In genomic region chr10:8990280-8990987, GRCh38 we compare ENCODE assay signal across 22 cellular contexts.
"Had no signal": no experiment of that assay in that cellular context is flagged by ENCODE, and none has a peak within 500 bp of the region (broad histone marks: within the 10 kb centered on the region; RNA-seq: fewer than 3 reads in every experiment).

No MANE protein-coding gene starts in this region.

- ATAC-seq: K562, PC-3, SK-N-SH treated with all-trans-retinoic acid at 6 μM for 48 hours, WTC11 had no signal

- H3K4me1 Mint-ChIP-seq: activated naive CD4-positive, alpha-beta T cell treated with anti-CD3 and anti-CD28 coated beads, Interleukin-2, amount 10 ng/mL, durations not matched to agents 7 days and 5 days; brain; central memory CD8-positive, alpha-beta T cell; WTC11 had no signal

- H3K4me3 Mint-ChIP-seq: activated naive CD4-positive, alpha-beta T cell treated with anti-CD3 and anti-CD28 coated beads, Interleukin-2, amount 10 ng/mL, durations not matched to agents 7 days and 5 days; activated T-helper 1 cell treated with anti-CD3 and anti-CD28 coated beads, Interleukin-12 subunit alpha, Interleukin-12 subunit beta, Interleukin-2, Interleukin-4 antibody, amounts not matched to agents 30 ng/mL and 10 ng/mL and 1 ng/mL, durations not matched to agents 14 hours and 24 hours and 36 hours; brain; central memory CD8-positive, alpha-beta T cell; WTC11 had no signal

- DNase-seq: activated CD4-positive, alpha-beta T cell treated with anti-CD3 and anti-CD28 coated beads, Interleukin-2, amount 50 U/mL, for 48 hours; activated CD8-positive, alpha-beta memory T cell treated with anti-CD3 and anti-CD28 coated beads, Interleukin-2, amount 50 U/mL, for 48 hours; activated gamma-delta T cell; activated naive CD4-positive, alpha-beta T cell treated with anti-CD3 and anti-CD28 coated beads, Interleukin-2, amount 10 ng/mL, durations not matched to agents 7 days and 5 days; amygdala; cortex of kidney; Karpas-422; MM.1S; NCI-H1105 treated with DMSO at 0.1 percent for 48 hours; NCI-H1436 treated with DMSO at 0.1 percent for 48 hours; NCI-H187; NCI-H2081; NCI-H524; PC-3; SHP77; SW 1271 had no signal

- H3K9me3 Mint-ChIP-seq: activated naive CD4-positive, alpha-beta T cell treated with anti-CD3 and anti-CD28 coated beads, Interleukin-2, amount 10 ng/mL, durations not matched to agents 7 days and 5 days; activated T-helper 1 cell treated with anti-CD3 and anti-CD28 coated beads, Interleukin-12 subunit alpha, Interleukin-12 subunit beta, Interleukin-2, Interleukin-4 antibody, amounts not matched to agents 30 ng/mL and 10 ng/mL and 1 ng/mL, durations not matched to agents 14 hours and 24 hours and 36 hours; central memory CD8-positive, alpha-beta T cell; WTC11 had no signal

- H3K36me3 Mint-ChIP-seq: activated naive CD4-positive, alpha-beta T cell treated with anti-CD3 and anti-CD28 coated beads, Interleukin-2, amount 10 ng/mL, durations not matched to agents 7 days and 5 days; brain; WTC11 had no signal

- H3K27ac Mint-ChIP-seq: activated naive CD4-positive, alpha-beta T cell treated with anti-CD3 and anti-CD28 coated beads, Interleukin-2, amount 10 ng/mL, durations not matched to agents 7 days and 5 days; activated T-helper 1 cell treated with anti-CD3 and anti-CD28 coated beads, Interleukin-12 subunit alpha, Interleukin-12 subunit beta, Interleukin-2, Interleukin-4 antibody, amounts not matched to agents 30 ng/mL and 10 ng/mL and 1 ng/mL, durations not matched to agents 14 hours and 24 hours and 36 hours; brain; WTC11 had no signal
